In genomic region chr1:155940531-155940992, GRCh38 we compare ENCODE assay signal across 8 cellular contexts. TPM values are rescaled to one million over a fixed set of nuclear protein-coding genes. Genes with fewer than 3 reads are reported as not detected.
DNase-seq lines count a peak whose midpoint lies in the region; ATAC-seq and TF ChIP-seq lines count a peak whose summit lies in the region.

No MANE protein-coding gene starts in this region.

- H3K9me3 ChIP-seq in Caco-2 (no peaks in the 10 kb centered on the region), MG63 (no peaks in the 10 kb centered on the region)

- ATAC-seq in activated naive CD8-positive, alpha-beta T cell treated with anti-CD3 and anti-CD28 coated beads, Interleukin-2, amount 50 U/mL, for 24 hours, result peak; percentile 18
- no peak for ATAC-seq in HG02884 (IDR thresholded peaks at IDR 0.05; ENCODE audit: unreplicated experiment)

- H3K4me3 ChIP-seq in Caco-2 (ENCODE audit: low read depth, low read length), result no peak overlapping the region
- no peak overlapping the region for H3K4me3 ChIP-seq in MG63

- no peak overlapping the region for H3K4me3 Mint-ChIP-seq in Caco-2 (ENCODE audit: unreplicated experiment)
- no peak overlapping the region for H3K4me3 Mint-ChIP-seq in activated naive CD8-positive, alpha-beta T cell treated with anti-CD3 and anti-CD28 coated beads, Interleukin-2, amount 50 U/mL, for 24 hours

- H3K36me3 ChIP-seq in Caco-2 (ENCODE audit: control insufficient read depth, insufficient read depth, low read length), result no peaks in the 10 kb centered on the region
- no peaks in the 10 kb centered on the region; the same call in 1 of the 2 replicates for H3K36me3 ChIP-seq in MG63

- H3K27me3 ChIP-seq in Caco-2 (replicated peaks; ENCODE audit: control insufficient read depth, insufficient read depth, low read length) (no peaks in the 10 kb centered on the region), MG63 (no peaks in the 10 kb centered on the region)

- H3K9me3 Mint-ChIP-seq in Caco-2 (ENCODE audit: unreplicated experiment), result no peaks in the 10 kb centered on the region
- H3K9me3 Mint-ChIP-seq in activated naive CD8-positive, alpha-beta T cell treated with anti-CD3 and anti-CD28 coated beads, Interleukin-2, amount 50 U/mL, for 24 hours, result no peaks in the 10 kb centered on the region

- H3K27ac ChIP-seq in temporal lobe (ENCODE audit: low read depth, low read length), result peak overlapping the region; percentile 54

- no peak for DNase-seq in Caco-2
- peak; percentile 59 for DNase-seq in MG63
- DNase-seq in activated naive CD8-positive, alpha-beta T cell treated with anti-CD3 and anti-CD28 coated beads, Interleukin-2, amount 50 U/mL, for 24 hours, result no peak
- peak; percentile 53 for DNase-seq in iris pigment epithelial cell (ENCODE audit: low read depth)
- no peak for DNase-seq in DMS114 treated with DMSO at 0.1 percent for 48 hours (lab: John Stamatoyannopoulos, UW; ENCODE audit: unreplicated experiment)
- no peak for DNase-seq in stimulated activated CD4-positive, alpha-beta T cell treated with anti-CD3 and anti-CD28 coated beads, Interleukin-12 subunit alpha, Interleukin-12 subunit beta, amount 100 ng/mL, for 4 hours

- H3K4me1 ChIP-seq in Caco-2, result peaks cover 18% of the 10 kb centered on the region

- CTCF ChIA-PET in Caco-2 (lab: Charles Lee), result interaction anchor here (1.0 to 1.1 kb wide), 2 partner anchors 49 to 152 kb away, joined by 3 to 5 read pairs; no protein-coding TSS in a partner anchor

- no peaks in the 10 kb centered on the region for H3K27me3 Mint-ChIP-seq in Caco-2 (ENCODE audit: insufficient read depth, unreplicated experiment)
- H3K27me3 Mint-ChIP-seq in activated naive CD8-positive, alpha-beta T cell treated with anti-CD3 and anti-CD28 coated beads, Interleukin-2, amount 50 U/mL, for 24 hours, result no peaks in the 10 kb centered on the region

- peak overlapping the region; percentile 37 for H3K27ac Mint-ChIP-seq in Caco-2 (ENCODE audit: unreplicated experiment)
- peak overlapping the region; percentile 87 for H3K27ac Mint-ChIP-seq in activated naive CD8-positive, alpha-beta T cell treated with anti-CD3 and anti-CD28 coated beads, Interleukin-2, amount 50 U/mL, for 24 hours

- H3K4me1 Mint-ChIP-seq in Caco-2 (ENCODE audit: low read depth, unreplicated experiment), result peaks cover 19% of the 10 kb centered on the region
- H3K4me1 Mint-ChIP-seq in activated naive CD8-positive, alpha-beta T cell treated with anti-CD3 and anti-CD28 coated beads, Interleukin-2, amount 50 U/mL, for 24 hours, result peaks cover 79% of the 10 kb centered on the region

- peaks cover 33% of the 10 kb centered on the region for H3K36me3 Mint-ChIP-seq in Caco-2 (ENCODE audit: insufficient read depth, unreplicated experiment)
- H3K36me3 Mint-ChIP-seq in activated naive CD8-positive, alpha-beta T cell treated with anti-CD3 and anti-CD28 coated beads, Interleukin-2, amount 50 U/mL, for 24 hours (ENCODE audit: low read depth), result peaks cover 6% of the 10 kb centered on the region

- no peak for TF ChIP-seq CTCF in Caco-2 (IDR thresholded peaks at IDR 0.05; ENCODE audit: insufficient read depth in 1 of 2, low read depth in 1 of 2, low read length in 1 of 2, severe bottlenecking in 1 of 2, unreplicated experiment in 1 of 2)

- intact Hi-C loops in Caco-2 (cut with micrococcal nuclease; ENCODE audit: unreplicated experiment), result no loop called here

- no TSS peak for BruUV-seq in Caco-2 (replicated peaks; lab: Mats Ljungman, UMichigan)

- POLR2A ChIA-PET in Caco-2 (lab: Charles Lee), result interaction anchor here (0.5 kb wide), 1 partner anchor 37 kb away, joined by 3 read pairs; the partner anchor contains the start of gene ARHGEF2

RNA-seq across cellular contexts. Expression of gene RXFP4, which starts 0.9 kb away (rescaled TPM):
- total RNA-seq in Caco-2 (2022), result not detected in 2 replicates
- total RNA-seq in MG63 (2014; rRNA removed; shearing (Covaris generic); ENCODE audit: low replicate concordance), result not detected in 2 replicates
- total RNA-seq in temporal lobe, result not detected

RNA-seq across cellular contexts. Expression of gene KHDC4, which starts 6.3 kb away (rescaled TPM):
- total RNA-seq in Caco-2 (2022) (68.5 and 72.9 TPM in 2 replicates), temporal lobe (24.8 TPM)
- 26.0 and 32.1 TPM in 2 replicates for total RNA-seq in MG63 (2014; rRNA removed; shearing (Covaris generic); ENCODE audit: low replicate concordance)

RNA-seq across cellular contexts. Expression of gene RIT1, which starts 29.4 kb away (rescaled TPM):
- total RNA-seq in Caco-2 (2022), result 21.9 and 23.0 TPM in 2 replicates
- total RNA-seq in MG63 (2014; rRNA removed; shearing (Covaris generic); ENCODE audit: low replicate concordance), result 43.4 and 54.6 TPM in 2 replicates
- total RNA-seq in temporal lobe, result 22.6 TPM

RNA-seq across cellular contexts. Expression of gene ARHGEF2, which starts 37.8 kb away (rescaled TPM):
- total RNA-seq in Caco-2 (2022) (46.9 and 60.3 TPM in 2 replicates), temporal lobe (86.5 TPM)
- 38.7 and 70.6 TPM in 2 replicates for total RNA-seq in MG63 (2014; rRNA removed; shearing (Covaris generic); ENCODE audit: low replicate concordance)

Comparison
In these comparisons a context has a peak if more than half of its experiments do, and no peak if none do; other contexts are left out.
1. DNase-seq: peak in MG63 (single experiment) and iris pigment epithelial cell (single experiment); none in Caco-2 (0 of 2), activated naive CD8-positive, alpha-beta T cell treated with anti-CD3 and anti-CD28 coated beads, Interleukin-2, amount 50 U/mL, for 24 hours (single experiment), DMS114 treated with DMSO at 0.1 percent for 48 hours (single experiment) and stimulated activated CD4-positive, alpha-beta T cell treated with anti-CD3 and anti-CD28 coated beads, Interleukin-12 subunit alpha, Interleukin-12 subunit beta, amount 100 ng/mL, for 4 hours (single experiment).